Comparison of ENCODE assay signal across 12 cellular contexts in genomic region chr16:2469399-2470233, GRCh38. TPM values are rescaled to one million over a fixed set of nuclear protein-coding genes. Genes with fewer than 3 reads are reported as not detected.
DNase-seq lines count a peak whose midpoint lies in the region; ATAC-seq and TF ChIP-seq lines count a peak whose summit lies in the region.
"Had no signal": no experiment of that assay in that cellular context is flagged by ENCODE, and none has a peak within 500 bp of the region (broad histone marks: within the 10 kb centered on the region; RNA-seq: fewer than 3 reads in every experiment).

No MANE protein-coding gene starts in this region.

- peak overlapping the region; percentile 98 for H3K4me3 ChIP-seq in BLaER1
- H3K4me3 ChIP-seq in DOHH2 (ENCODE audit: low read length): peak overlapping the region; percentile 81
- peak overlapping the region in 1 of 2 experiments; percentile 59; a peak in 1 of 4 replicates for H3K4me3 ChIP-seq in Panc1 (ENCODE audit: low read depth in 2 of 2, low read length in 2 of 2)
- no peak overlapping the region for H3K4me3 ChIP-seq in tibial artery
- H3K4me3 ChIP-seq: MG63 had no signal

- intact Hi-C loops in Panc1 (cut with micrococcal nuclease; ENCODE audit: unreplicated experiment): no loop called here
- intact Hi-C loops in tibial artery (cut with DNase I; ENCODE audit: low total_unique reads): loop anchor here (10.0 kb wide), 1 partner anchor 125 kb away; the partner anchor contains the start of gene ABCA3

- peaks cover 29% of the 10 kb centered on the region for H3F3A ChIP-seq in DOHH2 (ENCODE audit: control insufficient read depth, insufficient read depth)

- no peak for DNase-seq in Panc1 (ENCODE audit: low read depth, low spot score)
- no peak for DNase-seq in activated gamma-delta T cell treated with Interleukin-2 at 50 U/mL for 16 hours
- no peak for DNase-seq in tibial artery
- no peak for DNase-seq in glomerular visceral epithelial cell (ENCODE audit: extremely low spot score)
- DNase-seq: activated CD8-positive, alpha-beta memory T cell treated with anti-CD3 and anti-CD28 coated beads, Interleukin-2, amount 10 ng/mL, durations not matched to agents 7 days and 5 days; effector memory CD4-positive, alpha-beta T cell; MG63; stimulated activated CD4-positive, alpha-beta T cell treated with anti-CD3 and anti-CD28 coated beads, Interleukin-4, amount 100 ng/mL, for 1 hour had no signal

- no peak for ATAC-seq in Panc1
- no peak for ATAC-seq in HG03571 (IDR thresholded peaks at IDR 0.05; ENCODE audit: unreplicated experiment)
- ATAC-seq: activated CD8-positive, alpha-beta memory T cell treated with anti-CD3 and anti-CD28 coated beads, Interleukin-2, amount 10 ng/mL, durations not matched to agents 7 days and 5 days had no signal

- H3K4me1 ChIP-seq in BLaER1: peaks cover 79% of the 10 kb centered on the region
- peaks cover 76% of the 10 kb centered on the region for H3K4me1 ChIP-seq in DOHH2 (ENCODE audit: control insufficient read depth, low read length)
- H3K4me1 ChIP-seq in Panc1 (ENCODE audit: control insufficient read depth, insufficient read depth, low read length): peaks cover 45% of the 10 kb centered on the region
- H3K4me1 ChIP-seq in tibial artery: peaks cover 6 to 71% (median 52%) of the 10 kb centered on the region in 4 donors

- TF ChIP-seq CTCF in DOHH2 (IDR thresholded peaks at IDR 0.05; ENCODE audit: low read depth, low read length, poor library complexity, severe bottlenecking): no peak
- TF ChIP-seq CTCF in Panc1 (IDR thresholded peaks at IDR 0.05): no peak
- TF ChIP-seq CTCF in tibial artery (IDR thresholded peaks at IDR 0.05): no peak

- peak overlapping the region; percentile 82 for H3K9ac ChIP-seq in BLaER1

- BruUV-seq in Panc1 (replicated peaks; lab: Mats Ljungman, UMichigan): no TSS peak

- H3K9me2 ChIP-seq in DOHH2 (replicated peaks; ENCODE audit: control insufficient read depth, low read length): no peaks in the 10 kb centered on the region

- H4K20me1 ChIP-seq in BLaER1: peaks cover 19% of the 10 kb centered on the region
- H4K20me1 ChIP-seq in DOHH2 (ENCODE audit: control insufficient read depth, insufficient read depth, low read depth, low read length): no peaks in the 10 kb centered on the region

- POLR2A ChIA-PET in Panc1 (lab: Charles Lee): interaction anchor here (0.5 to 1.2 kb wide), 3 partner anchors 32 to 219 kb away, joined by 4 to 7 read pairs (median 5); partner anchors contain the start of gene CEMP1

- H3K27me3 ChIP-seq in BLaER1: no peaks in the 10 kb centered on the region
- H3K27me3 ChIP-seq in DOHH2 (ENCODE audit: control insufficient read depth, low read length): no peaks in the 10 kb centered on the region
- no peaks in the 10 kb centered on the region for H3K27me3 ChIP-seq in Panc1 (ENCODE audit: control insufficient read depth, insufficient read depth, low read length)
- H3K27me3 ChIP-seq in layer of hippocampus (ENCODE audit: control insufficient read depth, insufficient read depth, low read length): peaks cover 22% of the 10 kb centered on the region
- peaks cover 6 to 71% of the 10 kb centered on the region in 2 donors for H3K27me3 ChIP-seq in tibial artery
- H3K27me3 ChIP-seq: MG63 had no signal

- H3K27ac ChIP-seq in BLaER1 (peak overlapping the region; percentile 94), DOHH2 (ENCODE audit: low read depth, low read length) (peak overlapping the region; percentile 95), Panc1 (ENCODE audit: low read length) (peak overlapping the region; percentile 95), layer of hippocampus (ENCODE audit: low read depth, low read length) (peak overlapping the region; percentile 5), tibial artery (no peak overlapping the region)

- H3K36me3 ChIP-seq in BLaER1 (no peaks in the 10 kb centered on the region), DOHH2 (ENCODE audit: control insufficient read depth, low read length) (peaks cover 5% of the 10 kb centered on the region; the same call in 1 of the 2 replicates), Panc1 (ENCODE audit: control insufficient read depth, insufficient read depth, low read length) (no peaks in the 10 kb centered on the region; the same call in 1 of the 2 replicates), tibial artery (no peaks in the 10 kb centered on the region)
- H3K36me3 ChIP-seq: MG63 had no signal

- in situ Hi-C loops in Panc1 (cut with HindIII; ENCODE audit: low pct_unique_long_range_greater_than_20kb, low sequenced_read_pairs): no loop called here

- H3K79me2 ChIP-seq in DOHH2 (ENCODE audit: control insufficient read depth, low read length): peaks cover 22% of the 10 kb centered on the region

- no peaks in the 10 kb centered on the region for H3K9me3 ChIP-seq in BLaER1
- no peaks in the 10 kb centered on the region for H3K9me3 ChIP-seq in DOHH2 (ENCODE audit: control insufficient read depth, insufficient read depth, low read length)
- H3K9me3 ChIP-seq in Panc1 (ENCODE audit: control insufficient read depth, insufficient read depth, low read depth, low read length): no peaks in the 10 kb centered on the region
- no peaks in the 10 kb centered on the region for H3K9me3 ChIP-seq in tibial artery
- H3K9me3 ChIP-seq: MG63 had no signal

- CTCF ChIA-PET in Panc1 (lab: Charles Lee): interaction anchor here (0.6 to 1.5 kb wide), 2 partner anchors 31 to 50 kb away, joined by 4 to 6 read pairs; partner anchors contain the start of gene AMDHD2

- H3K4me2 ChIP-seq in BLaER1: peak overlapping the region; percentile 99
- peak overlapping the region; percentile 92 for H3K4me2 ChIP-seq in DOHH2 (ENCODE audit: low read length)

RNA-seq across cellular contexts. Expression of gene NTN3, which starts 1.5 kb away (rescaled TPM):
- 3.2 TPM for total RNA-seq in Panc1 (2021; ENCODE audit: unreplicated experiment)
- polyA plus RNA-seq in Panc1 (2012; ENCODE audit: insufficient read length): 2.3 TPM
- total RNA-seq: activated CD8-positive, alpha-beta memory T cell treated with anti-CD3 and anti-CD28 coated beads, Interleukin-2, amount 10 ng/mL, durations not matched to agents 7 days and 5 days had no signal

RNA-seq across cellular contexts. Expression of gene TBC1D24, which starts 5.3 kb away (rescaled TPM):
- total RNA-seq in Panc1 (2021; ENCODE audit: unreplicated experiment): 26.7 TPM
- polyA plus RNA-seq in Panc1 (2012; ENCODE audit: insufficient read length): 15.9 TPM

RNA-seq across cellular contexts. Expression of gene TEDC2, which starts 9.7 kb away (rescaled TPM):
- 25.0 TPM for total RNA-seq in Panc1 (2021; ENCODE audit: unreplicated experiment)
- 18.1 TPM for polyA plus RNA-seq in Panc1 (2012; ENCODE audit: insufficient read length)

RNA-seq across cellular contexts. Expression of gene CCNF, which starts 40.4 kb away (rescaled TPM):
- 35.8 TPM for total RNA-seq in Panc1 (2021; ENCODE audit: unreplicated experiment)
- polyA plus RNA-seq in Panc1 (2012; ENCODE audit: insufficient read length): 17.6 TPM

RNA-seq across cellular contexts. Expression of gene ATP6V0C, which starts 44.1 kb away (rescaled TPM):
- total RNA-seq in Panc1 (2021; ENCODE audit: unreplicated experiment): 282 TPM
- polyA plus RNA-seq in Panc1 (2012; ENCODE audit: insufficient read length): 497 TPM

Comparison
In these comparisons a context has a peak if more than half of its experiments do, and no peak if none do; other contexts are left out.
1. H3K27ac ChIP-seq: peak in BLaER1 (single experiment), DOHH2 (single experiment), Panc1 (single experiment) and layer of hippocampus (single experiment); none in tibial artery (0 of 2).
2. H3K4me3 ChIP-seq: peak in BLaER1 (single experiment) and DOHH2 (single experiment); none in tibial artery (0 of 2).